21 cellular contexts compared by ENCODE assay signal in genomic region chr6:130233332-130233731, GRCh38. TPM values are rescaled to one million over a fixed set of nuclear protein-coding genes. Genes with fewer than 3 reads are reported as not detected.
A peak's percentile ranks its signal among the peaks of the same experiment; 100 is the strongest.
DNase-seq lines count a peak whose midpoint lies in the region; ATAC-seq and TF ChIP-seq lines count a peak whose summit lies in the region.
"Had no signal": no experiment of that assay in that cellular context is flagged by ENCODE, and none has a peak within 500 bp of the region (broad histone marks: within the 10 kb centered on the region; RNA-seq: fewer than 3 reads in every experiment).

No MANE protein-coding gene starts in this region.

- H2BK20ac ChIP-seq in IMR-90 (ENCODE audit: low read depth, low read length): no peak overlapping the region

- DNase-seq in AG10803 (ENCODE audit: low read depth): peak; percentile 45
- DNase-seq in IMR-90: peak; percentile 57
- peak; percentile 69 for DNase-seq in choroid plexus epithelial cell (ENCODE audit: low read depth)
- DNase-seq in kidney tubule cell (ENCODE audit: low spot score): peak; percentile 24
- DNase-seq in hypothalamus (lab: John Stamatoyannopoulos, UW): no peak
- no peak for DNase-seq in lower lobe of right lung
- DNase-seq: activated T-cell treated with anti-CD3 and anti-CD28 coated beads, Interleukin-2, amount 50 U/mL, for 72 hours; CD8-positive, alpha-beta memory T cell; NCI-H1417; NCI-H82; right lobe of liver; SHP77 treated with DMSO at 0.1 percent for 48 hours; stimulated activated naive B cell treated with anti-CD40 and anti-IgM and Interleukin-4, amounts not matched to agents 10 μg/mL and 1 μg/mL and 100 μg/mL, for 72 hours had no signal

- H3K27me3 Mint-ChIP-seq in stimulated activated memory B cell treated with anti-CD40 and anti-IgM and Interleukin-4, amounts not matched to agents 10 μg/mL and 1 μg/mL and 100 μg/mL, for 72 hours: no peaks in the 10 kb centered on the region
- H3K27me3 Mint-ChIP-seq: activated naive CD4-positive, alpha-beta T cell treated with anti-CD3 and anti-CD28 coated beads, Interleukin-2, amount 50 U/mL, for 24 hours; CD8-positive, alpha-beta memory T cell; stimulated activated naive B cell treated with anti-CD40 and anti-IgM and Interleukin-4, amounts not matched to agents 10 μg/mL and 1 μg/mL and 100 μg/mL, for 72 hours had no signal

- dilution Hi-C loops in IMR-90 (cut with HindIII; ENCODE audit: low sequenced_read_pairs, unreplicated experiment): no loop called here

- no peak overlapping the region for H4K91ac ChIP-seq in IMR-90 (ENCODE audit: insufficient read depth, low read depth, low read length)

- peak overlapping the region; percentile 39; the same call in 1 of the 2 replicates for H3K4me2 ChIP-seq in IMR-90 (ENCODE audit: low read depth, low read length)

- no peaks in the 10 kb centered on the region for H3K79me1 ChIP-seq in IMR-90 (ENCODE audit: low read depth in 1 of 2, low read length in 2 of 2)

- ATAC-seq in IMR-90 (ENCODE audit: low read depth) (peak; percentile 96), lower lobe of right lung (no peak), GM18498 (IDR thresholded peaks at IDR 0.05; ENCODE audit: unreplicated experiment) (no peak)
- no peak for ATAC-seq in stimulated activated memory B cell treated with anti-CD40 and anti-IgM and Interleukin-4, amounts not matched to agents 10 μg/mL and 1 μg/mL and 100 μg/mL, for 72 hours
- ATAC-seq: activated T-cell treated with anti-CD3 and anti-CD28 coated beads, Interleukin-2, amount 50 U/mL, for 72 hours; right lobe of liver; stimulated activated naive B cell treated with anti-CD40 and anti-IgM and Interleukin-4, amounts not matched to agents 10 μg/mL and 1 μg/mL and 100 μg/mL, for 72 hours had no signal

- H2AFZ ChIP-seq in IMR-90 (replicated peaks; ENCODE audit: low read length, poor library complexity): no peak overlapping the region

- no peak overlapping the region for H3K23ac ChIP-seq in IMR-90 (ENCODE audit: low read depth, low read length)

- H3K27me3 ChIP-seq in IMR-90 (ENCODE audit: control insufficient read depth, insufficient read depth, low read length) (no peaks in the 10 kb centered on the region), lower lobe of right lung (ENCODE audit: low read depth) (no peaks in the 10 kb centered on the region)
- H3K27me3 ChIP-seq: right lobe of liver had no signal

- no peak overlapping the region for H2AK9ac ChIP-seq in IMR-90 (replicated peaks; ENCODE audit: low read depth, low read length, poor library complexity)

- no peak overlapping the region for H3K14ac ChIP-seq in IMR-90 (replicated peaks; ENCODE audit: low read depth, low read length)

- H3K36me3 ChIP-seq in IMR-90 (ENCODE audit: control insufficient read depth, insufficient read depth, low read length): no peaks in the 10 kb centered on the region
- no peaks in the 10 kb centered on the region for H3K36me3 ChIP-seq in lower lobe of right lung
- H3K36me3 ChIP-seq: right lobe of liver, thoracic aorta had no signal

- H3K27ac Mint-ChIP-seq in stimulated activated memory B cell treated with anti-CD40 and anti-IgM and Interleukin-4, amounts not matched to agents 10 μg/mL and 1 μg/mL and 100 μg/mL, for 72 hours: no peak overlapping the region
- H3K27ac Mint-ChIP-seq: activated naive CD4-positive, alpha-beta T cell treated with anti-CD3 and anti-CD28 coated beads, Interleukin-2, amount 50 U/mL, for 24 hours; activated T-cell treated with anti-CD3 and anti-CD28 coated beads, Interleukin-2, amount 50 U/mL, for 72 hours; CD8-positive, alpha-beta memory T cell; stimulated activated naive B cell treated with anti-CD40 and anti-IgM and Interleukin-4, amounts not matched to agents 10 μg/mL and 1 μg/mL and 100 μg/mL, for 72 hours had no signal

- TF ChIP-seq CTCF in AG10803 (conservative IDR thresholded peaks at IDR 0.05; ENCODE audit: low read length) (no peak), IMR-90 (conservative IDR thresholded peaks at IDR 0.05; ENCODE audit: low read depth, low read length) (no peak), choroid plexus epithelial cell (conservative IDR thresholded peaks at IDR 0.05; ENCODE audit: low read depth, low read length) (no peak), lower lobe of right lung (IDR thresholded peaks at IDR 0.05) (no peak)

- H3K4me1 Mint-ChIP-seq in stimulated activated memory B cell treated with anti-CD40 and anti-IgM and Interleukin-4, amounts not matched to agents 10 μg/mL and 1 μg/mL and 100 μg/mL, for 72 hours: no peaks in the 10 kb centered on the region
- H3K4me1 Mint-ChIP-seq: activated naive CD4-positive, alpha-beta T cell treated with anti-CD3 and anti-CD28 coated beads, Interleukin-2, amount 50 U/mL, for 24 hours; stimulated activated naive B cell treated with anti-CD40 and anti-IgM and Interleukin-4, amounts not matched to agents 10 μg/mL and 1 μg/mL and 100 μg/mL, for 72 hours had no signal

- H3K56ac ChIP-seq in IMR-90 (ENCODE audit: extremely low read depth, insufficient read depth, low read length): no peak overlapping the region

- no peak for TF ChIP-seq POLR2A in IMR-90 (IDR thresholded peaks at IDR 0.05; ENCODE audit: low read depth, low read length)

- H4K20me1 ChIP-seq in IMR-90 (ENCODE audit: insufficient read depth, low read length): no peaks in the 10 kb centered on the region

- no peak overlapping the region for H3K4ac ChIP-seq in IMR-90 (ENCODE audit: low read depth, low read length)

- no peak overlapping the region for H3K27ac ChIP-seq in IMR-90 (ENCODE audit: insufficient read depth, low read length)
- H3K27ac ChIP-seq in lower lobe of right lung: no peak overlapping the region
- H3K27ac ChIP-seq: right lobe of liver, thoracic aorta had no signal

- TF ChIP-seq RAD21 in IMR-90 (IDR thresholded peaks at IDR 0.05; ENCODE audit: low read length): no peak

- H3K36me3 Mint-ChIP-seq in stimulated activated memory B cell treated with anti-CD40 and anti-IgM and Interleukin-4, amounts not matched to agents 10 μg/mL and 1 μg/mL and 100 μg/mL, for 72 hours: no peaks in the 10 kb centered on the region
- H3K36me3 Mint-ChIP-seq: activated naive CD4-positive, alpha-beta T cell treated with anti-CD3 and anti-CD28 coated beads, Interleukin-2, amount 50 U/mL, for 24 hours; stimulated activated naive B cell treated with anti-CD40 and anti-IgM and Interleukin-4, amounts not matched to agents 10 μg/mL and 1 μg/mL and 100 μg/mL, for 72 hours had no signal

- BruUV-seq in IMR-90 (replicated peaks; lab: Mats Ljungman, UMichigan): no TSS peak

- no peak overlapping the region for H2AK5ac ChIP-seq in IMR-90 (ENCODE audit: low read depth, low read length)

- H3K9ac ChIP-seq in IMR-90 (ENCODE audit: low read depth, low read length): no peak overlapping the region

- H3K4me3 ChIP-seq in AG10803 (ENCODE audit: low read length) (no peak overlapping the region), IMR-90 (ENCODE audit: insufficient read depth, low read depth, low read length) (no peak overlapping the region), choroid plexus epithelial cell (ENCODE audit: low read depth, low read length) (no peak overlapping the region), lower lobe of right lung (no peak overlapping the region)
- H3K4me3 ChIP-seq: right lobe of liver, thoracic aorta had no signal

- intact Hi-C loops in IMR-90 (cut with micrococcal nuclease) (no loop called here), lower lobe of right lung (cut with DNase I) (no loop called here)

- H3K4me1 ChIP-seq in IMR-90 (ENCODE audit: control insufficient read depth, insufficient read depth, low read length): no peaks in the 10 kb centered on the region; the same call in 1 of the 2 replicates
- H3K4me1 ChIP-seq in lower lobe of right lung: no peaks in the 10 kb centered on the region
- H3K4me1 ChIP-seq: right lobe of liver had no signal

- no peaks in the 10 kb centered on the region for H3K9me1 ChIP-seq in IMR-90 (ENCODE audit: insufficient read depth, low read length)

- H4K8ac ChIP-seq in IMR-90 (ENCODE audit: low read depth in 2 of 2, low read length in 2 of 2): no peak overlapping the region

- no peak overlapping the region for H2BK120ac ChIP-seq in IMR-90 (ENCODE audit: low read depth, low read length)

- H3K4me3 Mint-ChIP-seq in stimulated activated memory B cell treated with anti-CD40 and anti-IgM and Interleukin-4, amounts not matched to agents 10 μg/mL and 1 μg/mL and 100 μg/mL, for 72 hours: no peak overlapping the region
- H3K4me3 Mint-ChIP-seq: activated naive CD4-positive, alpha-beta T cell treated with anti-CD3 and anti-CD28 coated beads, Interleukin-2, amount 50 U/mL, for 24 hours; activated T-cell treated with anti-CD3 and anti-CD28 coated beads, Interleukin-2, amount 50 U/mL, for 72 hours; CD8-positive, alpha-beta memory T cell; stimulated activated naive B cell treated with anti-CD40 and anti-IgM and Interleukin-4, amounts not matched to agents 10 μg/mL and 1 μg/mL and 100 μg/mL, for 72 hours had no signal

- no peak overlapping the region for H3K18ac ChIP-seq in IMR-90 (ENCODE audit: low read depth, low read length)

- no peak overlapping the region for H2BK5ac ChIP-seq in IMR-90 (ENCODE audit: low read depth, low read length, poor library complexity, severe bottlenecking)

- no peak overlapping the region for H4K5ac ChIP-seq in IMR-90 (ENCODE audit: low read depth, low read length)

- CTCF ChIA-PET in IMR-90 (lab: Yijun Ruan, JAX): interaction anchor here (1.0 kb wide), 1 partner anchor 49 kb away, joined by 3 read pairs; no protein-coding TSS in a partner anchor

- no CpG with 5 or more reads among the region's 3 CpGs for WGBS in IMR-90 (ENCODE audit: extremely low coverage in 2 of 2, insufficient read length in 1 of 2), 2 experiments

- in situ Hi-C loops in IMR-90 (cut with MboI; ENCODE audit: low sequenced_read_pairs): no loop called here

- no peaks in the 10 kb centered on the region for H3K9me3 Mint-ChIP-seq in stimulated activated memory B cell treated with anti-CD40 and anti-IgM and Interleukin-4, amounts not matched to agents 10 μg/mL and 1 μg/mL and 100 μg/mL, for 72 hours
- H3K9me3 Mint-ChIP-seq: activated naive CD4-positive, alpha-beta T cell treated with anti-CD3 and anti-CD28 coated beads, Interleukin-2, amount 50 U/mL, for 24 hours; activated T-cell treated with anti-CD3 and anti-CD28 coated beads, Interleukin-2, amount 50 U/mL, for 72 hours; CD8-positive, alpha-beta memory T cell; stimulated activated naive B cell treated with anti-CD40 and anti-IgM and Interleukin-4, amounts not matched to agents 10 μg/mL and 1 μg/mL and 100 μg/mL, for 72 hours had no signal

- no peak overlapping the region for H2BK15ac ChIP-seq in IMR-90 (ENCODE audit: low read depth, low read length)

- POLR2A ChIA-PET in IMR-90 (lab: Charles Lee; ENCODE audit: unreplicated experiment): no interaction called here

- no peaks in the 10 kb centered on the region for H3K9me3 ChIP-seq in IMR-90 (ENCODE audit: control insufficient read depth, insufficient read depth, low read length)
- no peaks in the 10 kb centered on the region for H3K9me3 ChIP-seq in lower lobe of right lung
- H3K9me3 ChIP-seq: right lobe of liver, thoracic aorta had no signal

TF ChIP-seq in IMR-90, 13 proteins besides CTCF, POLR2A, EP300 and RAD21:
- no peak for TF ChIP-seq SMC3 (IDR thresholded peaks at IDR 0.05; ENCODE audit: low read depth, low read length)
TF ChIP-seq in IMR-90: peak in this region for 0.

RNA-seq across cellular contexts. Expression of gene SAMD3, which starts 10.6 kb away (rescaled TPM):
- total RNA-seq in IMR-90 (2012; rRNA removed) (3.0 and 3.1 TPM in 2 replicates), lower lobe of right lung (5.5 TPM)
- polyA plus RNA-seq in IMR-90 (2012; rRNA removed): 3.6 and 3.9 TPM in 2 replicates
- polyA plus RNA-seq in IMR-90 (2012; cell fraction: cytosol; rRNA removed): 0.49 and 1.1 TPM in 2 replicates
- 0.98 and 11.9 TPM in 2 replicates for polyA plus RNA-seq in IMR-90 (2012; cell fraction: nucleus; rRNA removed; ENCODE audit: low replicate concordance)
- total RNA-seq: A673, bronchial epithelial cell, dermis microvascular lymphatic vessel endothelial cell, H4 had no signal

Comparison
In these comparisons a context has a peak if more than half of its experiments do, and no peak if none do; other contexts are left out.
1. DNase-seq: peak in AG10803 (single experiment), IMR-90 (single experiment), choroid plexus epithelial cell (single experiment) and kidney tubule cell (single experiment); none in hypothalamus (0 of 51) and lower lobe of right lung (single experiment).